Comparison of ENCODE assay signal across 20 cellular contexts in the genomic region with DNA sequence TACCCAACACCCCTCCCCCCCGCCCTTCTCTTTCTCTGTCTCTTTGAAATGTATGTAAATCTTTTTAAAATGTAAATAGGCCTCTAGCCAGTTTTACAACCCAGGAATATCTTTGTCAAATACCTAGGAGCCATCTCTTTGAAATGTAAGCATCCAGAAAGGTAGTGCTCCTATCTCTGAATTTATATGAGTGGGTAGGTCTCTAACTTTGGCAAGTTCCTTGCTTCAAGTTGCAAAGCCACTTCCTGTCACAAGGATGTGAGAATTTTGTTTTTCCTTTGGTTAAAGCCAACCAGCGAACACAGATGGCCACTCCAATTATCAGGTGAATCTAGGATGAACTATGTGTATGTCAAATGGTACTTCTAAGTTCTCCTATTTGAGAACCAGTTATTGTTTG. TPM values are rescaled to one million over a fixed set of nuclear protein-coding genes. Genes with fewer than 3 reads are reported as not detected.
"Had no signal": no experiment of that assay in that cellular context is flagged by ENCODE, and none has a peak within 500 bp of the region (broad histone marks: within the 10 kb centered on the region; RNA-seq: fewer than 3 reads in every experiment).

No MANE protein-coding gene starts in this region.

- H3K36me3 ChIP-seq: cardiac muscle cell, esophagus squamous epithelium, sigmoid colon had no signal

- ATAC-seq: activated CD8-positive, alpha-beta T cell treated with anti-CD3 and anti-CD28 coated beads for 36 hours; activated T-cell treated with anti-CD3 and anti-CD28 coated beads, Interleukin-2, amount 50 U/mL, for 72 hours; left ventricle myocardium superior; T-helper 17 cell had no signal

- H3K36me3 Mint-ChIP-seq: type B pancreatic cell had no signal

- H3K9me3 Mint-ChIP-seq: activated CD8-positive, alpha-beta T cell treated with anti-CD3 and anti-CD28 coated beads for 36 hours; type B pancreatic cell had no signal

- H3K27ac ChIP-seq: cardiac muscle cell, esophagus squamous epithelium, sigmoid colon had no signal

- H3K4me3 ChIP-seq: cardiac muscle cell, esophagus squamous epithelium, sigmoid colon had no signal

- H3K27me3 Mint-ChIP-seq: activated CD8-positive, alpha-beta T cell treated with anti-CD3 and anti-CD28 coated beads for 36 hours had no signal

- H3K27ac Mint-ChIP-seq: activated CD8-positive, alpha-beta T cell treated with anti-CD3 and anti-CD28 coated beads for 36 hours; activated T-cell treated with anti-CD3 and anti-CD28 coated beads, Interleukin-2, amount 50 U/mL, for 72 hours; nephron progenitor cell; T-helper 17 cell; type B pancreatic cell had no signal

- H3K4me1 ChIP-seq: esophagus squamous epithelium, sigmoid colon had no signal

- DNase-seq: activated CD4-positive, alpha-beta T cell treated with anti-CD3 and anti-CD28 coated beads for 4 hours; activated CD8-positive, alpha-beta memory T cell treated with anti-CD3 and anti-CD28 coated beads, Interleukin-2, amount 50 U/mL, for 4 hours; activated CD8-positive, alpha-beta T cell treated with anti-CD3 and anti-CD28 coated beads for 36 hours; activated T-cell treated with anti-CD3 and anti-CD28 coated beads, Interleukin-2, amount 50 U/mL, for 72 hours; esophagus squamous epithelium; foreskin fibroblast; glutamatergic neuron; left ventricle myocardium superior; mesenchymal stem cell; nephron progenitor cell; sigmoid colon; stimulated activated CD4-positive, alpha-beta T cell treated with anti-CD3 and anti-CD28 coated beads, Interleukin-2, amount 100 ng/mL, for 24 hours; stimulated activated naive CD4-positive, alpha-beta T cell treated with Interleukin-2 at 50 U/mL for 16 hours; T-helper 17 cell had no signal

- H3K4me3 Mint-ChIP-seq: activated CD8-positive, alpha-beta T cell treated with anti-CD3 and anti-CD28 coated beads for 36 hours; activated T-cell treated with anti-CD3 and anti-CD28 coated beads, Interleukin-2, amount 50 U/mL, for 72 hours; nephron progenitor cell; T-helper 17 cell; type B pancreatic cell had no signal

RNA-seq across cellular contexts. Expression of gene DEFB132, which starts 6.2 kb away (rescaled TPM):
- total RNA-seq: activated CD8-positive, alpha-beta T cell treated with anti-CD3 and anti-CD28 coated beads for 36 hours; activated T-cell treated with anti-CD3 and anti-CD28 coated beads, Interleukin-2, amount 50 U/mL, for 72 hours; cardiac muscle cell; esophagus squamous epithelium; kidney epithelial cell; left ventricle myocardium superior; osteoblast; pulmonary artery endothelial cell; sigmoid colon; T-helper 17 cell had no signal
- polyA plus RNA-seq: cardiac muscle cell had no signal

RNA-seq across cellular contexts. Expression of gene DEFB129, which starts 24.3 kb away (rescaled TPM):
- total RNA-seq: activated CD8-positive, alpha-beta T cell treated with anti-CD3 and anti-CD28 coated beads for 36 hours; activated T-cell treated with anti-CD3 and anti-CD28 coated beads, Interleukin-2, amount 50 U/mL, for 72 hours; cardiac muscle cell; esophagus squamous epithelium; kidney epithelial cell; left ventricle myocardium superior; osteoblast; pulmonary artery endothelial cell; sigmoid colon; T-helper 17 cell had no signal
- polyA plus RNA-seq: adipose tissue, cardiac muscle cell, sigmoid colon had no signal
